Comparison of ENCODE assay signal across 9 cellular contexts in the genomic region with DNA sequence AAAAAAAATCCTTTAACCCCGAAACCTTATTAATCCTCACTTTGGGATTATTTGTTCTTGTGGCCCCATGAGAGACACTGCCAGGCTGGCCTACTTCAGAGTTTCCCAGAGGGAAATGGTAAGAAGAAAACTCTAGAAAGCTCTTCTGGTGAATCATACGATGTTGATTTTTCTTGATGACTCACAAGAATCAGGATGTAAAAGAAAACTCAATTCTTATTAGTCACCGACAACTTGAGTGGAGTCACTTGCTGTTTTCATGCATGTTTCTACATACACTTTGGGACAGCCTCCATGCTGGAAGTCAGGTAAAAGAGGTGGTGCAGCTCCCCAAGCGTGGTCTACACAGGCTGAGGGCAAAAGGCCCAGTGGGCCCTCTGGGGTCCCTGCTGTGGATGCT. TPM values are rescaled to one million over a fixed set of nuclear protein-coding genes. Genes with fewer than 3 reads are reported as not detected.
A peak's percentile ranks its signal among the peaks of the same experiment; 100 is the strongest.
DNase-seq lines count a peak whose midpoint lies in the region; ATAC-seq and TF ChIP-seq lines count a peak whose summit lies in the region.
"Had no signal": no experiment of that assay in that cellular context is flagged by ENCODE, and none has a peak within 500 bp of the region (broad histone marks: within the 10 kb centered on the region; RNA-seq: fewer than 3 reads in every experiment).

No MANE protein-coding gene starts in this region.

- no peaks in the 10 kb centered on the region for H3K79me2 ChIP-seq in ACC112 (ENCODE audit: control insufficient read depth, insufficient read depth, low read length, unreplicated experiment)

- H3K4me3 ChIP-seq in ACC112 (ENCODE audit: low read depth, low read length) = no peak overlapping the region
- no peak overlapping the region for H3K4me3 ChIP-seq in astrocyte of the cerebellum (ENCODE audit: low read depth, low read length)
- no peak overlapping the region for H3K4me3 ChIP-seq in heart left ventricle

- intact Hi-C loops in left colon (cut with DNase I, micrococcal nuclease) = loop anchor here in 1 of 2 donors (10.0 kb wide), 1 partner anchor 92 kb away; no protein-coding TSS in a partner anchor
- intact Hi-C loops in heart left ventricle (cut with DNase I) = loop anchor here in 6 of 10 donors (5.0 to 10.0 kb wide), 3 partner anchors 82 to 312 kb away; partner anchors contain the start of genes ARPP19 (in 4 of the 6) and MYO5A (in 1 of the 6)

- peak; percentile 25 for ATAC-seq in left colon
- no peak for ATAC-seq in GM21423 (IDR thresholded peaks at IDR 0.05; ENCODE audit: unreplicated experiment)
- no peak for ATAC-seq in heart left ventricle

- peak overlapping the region; percentile 68 for H3K27ac ChIP-seq in ACC112 (ENCODE audit: low read depth, low read length)
- no peak overlapping the region for H3K27ac ChIP-seq in heart left ventricle

- H2AFZ ChIP-seq in ACC112 (ENCODE audit: low read length, unreplicated experiment) = peak overlapping the region; percentile 6

- DNase-seq in HS-27A (ENCODE audit: low read depth) = peak; percentile 79
- DNase-seq in astrocyte of the cerebellum (ENCODE audit: low read depth) = peak; percentile 78
- no peak for DNase-seq in left colon
- DNase-seq in activated effector memory CD4-positive, alpha-beta T cell treated with anti-CD3 and anti-CD28 coated beads, Interleukin-2, amount 50 U/mL, for 16 hours = no peak
- DNase-seq in heart left ventricle = no peak
- no peak for DNase-seq in NCI-H187 (lab: John Stamatoyannopoulos, UW)
- DNase-seq: cerebellar nuclear complex had no signal

- TF ChIP-seq POLR2A in heart left ventricle (IDR thresholded peaks at IDR 0.05) = no peak

- H3K9me3 ChIP-seq in heart left ventricle = no peaks in the 10 kb centered on the region

- WGBS in heart left ventricle, 4 donors = 66 to 82% (median 78%) methylated on average over 4 of the region's 4 CpGs

- in situ Hi-C loops in astrocyte of the cerebellum (cut with HindIII; ENCODE audit: low sequenced_read_pairs) = no loop called here

- TF ChIP-seq CTCF in astrocyte of the cerebellum (IDR thresholded peaks at IDR 0.05; ENCODE audit: low read depth, low read length, missing control alignments) (no peak), heart left ventricle (IDR thresholded peaks at IDR 0.05) (no peak)

- H3K27me3 ChIP-seq in ACC112 (ENCODE audit: insufficient read depth, low read length) (no peaks in the 10 kb centered on the region), heart left ventricle (no peaks in the 10 kb centered on the region)

- peaks cover 68% of the 10 kb centered on the region for H3K4me1 ChIP-seq in ACC112 (ENCODE audit: control insufficient read depth, insufficient read depth, low read length, unreplicated experiment)
- peaks cover 0 to 21% (median 10%) of the 10 kb centered on the region in 12 donors for H3K4me1 ChIP-seq in heart left ventricle

- H3K36me3 ChIP-seq in ACC112 (ENCODE audit: insufficient read depth, low read length) (no peaks in the 10 kb centered on the region), heart left ventricle (peaks cover 0 to 13% (median 0%) of the 10 kb centered on the region in 9 donors)

RNA-seq across cellular contexts. Expression of gene MYO5C, which starts 42.8 kb away (rescaled TPM):
- total RNA-seq in left colon (10 to 100 TPM; 73.9 to 90.9 TPM), heart left ventricle (1 to 10 TPM; 1.0 to 7.2 (median 3.4) TPM)
- under 1 TPM; 0.89 to 0.95 TPM for polyA plus RNA-seq in heart left ventricle

Comparison
In these comparisons a context has a peak if more than half of its experiments do, and no peak if none do; other contexts are left out.
1. DNase-seq: peak in HS-27A (single experiment) and astrocyte of the cerebellum (single experiment); none in left colon (0 of 2), activated effector memory CD4-positive, alpha-beta T cell treated with anti-CD3 and anti-CD28 coated beads, Interleukin-2, amount 50 U/mL, for 16 hours (single experiment), heart left ventricle (0 of 5) and NCI-H187 (0 of 2).
2. RNA of gene MYO5C, which starts 42.8 kb away (total RNA-seq): 73.9 to 90.9 TPM in left colon; 1.0 to 7.2 TPM in heart left ventricle; every median in the first group is over 4 times any median in the second.